Comparison of ENCODE assay signal across 13 cellular contexts in the genomic region with DNA sequence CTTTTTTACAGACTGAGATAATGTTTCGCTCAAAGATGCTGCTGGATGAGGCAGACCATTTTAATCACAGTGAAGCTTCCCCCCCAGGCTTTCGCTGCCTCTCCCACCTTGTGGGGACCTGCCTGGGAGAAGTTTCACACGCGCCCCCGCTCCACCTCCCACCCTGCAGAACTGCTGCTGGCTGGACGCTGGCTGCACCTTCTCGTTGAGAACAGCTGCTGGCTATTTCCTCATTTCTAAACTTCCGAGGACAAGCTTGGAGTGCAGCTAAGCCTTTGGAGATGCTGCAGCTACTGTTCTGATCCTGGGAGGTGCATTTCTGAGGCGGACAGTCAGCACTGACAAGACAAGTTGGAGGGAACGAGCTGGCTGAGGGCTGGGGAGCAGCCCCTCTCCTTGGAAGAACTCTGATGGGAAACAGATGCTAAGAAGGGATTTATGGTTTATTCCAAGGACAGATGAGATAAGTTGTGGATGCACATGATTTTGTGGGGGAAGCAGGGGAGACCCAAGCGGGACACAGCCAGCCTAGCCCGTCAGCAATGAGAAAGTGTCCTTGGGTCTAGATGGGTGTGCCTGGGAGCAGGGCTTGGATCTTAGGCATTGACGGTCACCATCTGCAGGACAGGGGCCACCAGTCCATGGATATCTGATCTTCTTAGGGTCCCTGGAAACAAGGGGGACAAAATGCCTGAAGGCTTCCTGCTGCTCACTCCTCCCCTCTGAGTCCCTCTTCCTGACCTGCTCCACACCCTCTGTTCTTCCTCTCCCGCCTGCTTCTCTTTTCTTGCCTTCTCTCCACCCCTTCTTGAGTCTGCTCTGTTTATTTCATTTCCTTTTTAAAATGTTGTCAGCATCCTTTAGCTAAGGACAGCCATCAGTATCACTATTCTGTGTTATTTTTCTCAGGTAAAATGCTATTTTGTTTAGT.
A peak's percentile ranks its signal among the peaks of the same experiment; 100 is the strongest.
DNase-seq lines count a peak whose midpoint lies in the region; TF ChIP-seq lines count a peak whose summit lies in the region.
"Had no signal": no experiment of that assay in that cellular context is flagged by ENCODE, and none has a peak within 500 bp of the region (broad histone marks: within the 10 kb centered on the region; RNA-seq: fewer than 3 reads in every experiment).

No MANE protein-coding gene starts in this region.

- H3K27me3 Mint-ChIP-seq in neural progenitor cell (ENCODE audit: insufficient read depth, low read depth) = peaks cover 5% of the 10 kb centered on the region

- no peaks in the 10 kb centered on the region for H3F3A ChIP-seq in neural progenitor cell (ENCODE audit: low read depth)

- H3K4me1 Mint-ChIP-seq in neural progenitor cell = peaks cover 26% of the 10 kb centered on the region

- H3K9me3 Mint-ChIP-seq in neural progenitor cell = peaks cover 3% of the 10 kb centered on the region

- H3K79me2 ChIP-seq in neural progenitor cell (ENCODE audit: low read depth) = no peaks in the 10 kb centered on the region

- DNase-seq in EH (ENCODE audit: low read depth) (peak; percentile 94), NOMO-1 treated with DMSO at 0.1 percent for 48 hours (lab: John Stamatoyannopoulos, UW; ENCODE audit: unreplicated experiment) (peak; percentile 45), esophagus muscularis mucosa (ENCODE audit: extremely low spot score) (no peak), neural progenitor cell (ENCODE audit: low spot score) (no peak), NCI-H2081 treated with DMSO at 0.1 percent for 48 hours (lab: John Stamatoyannopoulos, UW) (no peak), T-helper 2 cell (no peak), SKM-1 treated with dmso at 0.1 percent for 144 hours (lab: John Stamatoyannopoulos, UW; ENCODE audit: unreplicated experiment) (no peak), Peyer's patch (no peak)
- DNase-seq: activated CD4-positive, alpha-beta T cell treated with anti-CD3 and anti-CD28 coated beads, Interleukin-2, amount 50 U/mL, for 4 hours; DMS153; NCI-H1436 treated with DMSO at 0.1 percent for 48 hours; stimulated activated CD4-positive, alpha-beta T cell treated with anti-CD3 and anti-CD28 coated beads, Interleukin-4, amount 100 ng/mL, for 24 hours had no signal

- peak overlapping the region; percentile 85 for H3K27ac Mint-ChIP-seq in neural progenitor cell

- H3K4me2 ChIP-seq in neural progenitor cell = no peak overlapping the region

- H4K20me1 ChIP-seq in neural progenitor cell (ENCODE audit: low read depth) = no peaks in the 10 kb centered on the region

- H3K9ac ChIP-seq in neural progenitor cell = no peak overlapping the region

- H3K36me3 ChIP-seq in esophagus muscularis mucosa = no peaks in the 10 kb centered on the region
- no peaks in the 10 kb centered on the region for H3K36me3 ChIP-seq in neural progenitor cell
- no peaks in the 10 kb centered on the region for H3K36me3 ChIP-seq in Peyer's patch
- H3K36me3 ChIP-seq: adrenal gland had no signal

- H3K9me3 ChIP-seq in esophagus muscularis mucosa (no peaks in the 10 kb centered on the region), neural progenitor cell (ENCODE audit: low read depth) (no peaks in the 10 kb centered on the region), Peyer's patch (no peaks in the 10 kb centered on the region)
- H3K9me3 ChIP-seq: adrenal gland had no signal

- no peak overlapping the region for H2AFZ ChIP-seq in neural progenitor cell (replicated peaks)

- no peak for TF ChIP-seq EP300 in esophagus muscularis mucosa (IDR thresholded peaks at IDR 0.05)

- peak overlapping the region in 1 of 4 donors; percentile 26 for H3K27ac ChIP-seq in esophagus muscularis mucosa (replicated peaks in 1 of 4)
- no peak overlapping the region for H3K27ac ChIP-seq in neural progenitor cell
- no peak overlapping the region for H3K27ac ChIP-seq in Peyer's patch
- H3K27ac ChIP-seq: adrenal gland had no signal

- H3K4me3 ChIP-seq in esophagus muscularis mucosa (peak overlapping the region; percentile 0 to 34 (median 8)), neural progenitor cell (no peak overlapping the region), Peyer's patch (no peak overlapping the region)
- H3K4me3 ChIP-seq: adrenal gland had no signal

- H3K27me3 ChIP-seq in esophagus muscularis mucosa (no peaks in the 10 kb centered on the region), neural progenitor cell (no peaks in the 10 kb centered on the region), Peyer's patch (no peaks in the 10 kb centered on the region)
- H3K27me3 ChIP-seq: adrenal gland had no signal

- intact Hi-C loops in esophagus muscularis mucosa (cut with DNase I) = no loop called here

- H3K4me1 ChIP-seq in esophagus muscularis mucosa = peaks cover 7 to 23% (median 14%) of the 10 kb centered on the region in 4 donors
- H3K4me1 ChIP-seq in neural progenitor cell = peaks cover 6% of the 10 kb centered on the region
- peaks cover 0 to 5% (median 0%) of the 10 kb centered on the region in 4 donors for H3K4me1 ChIP-seq in Peyer's patch

- H3K4me3 Mint-ChIP-seq in neural progenitor cell = no peak overlapping the region

- no peaks in the 10 kb centered on the region for H3K36me3 Mint-ChIP-seq in neural progenitor cell

- TF ChIP-seq CTCF in esophagus muscularis mucosa (IDR thresholded peaks at IDR 0.05) (no peak), neural progenitor cell (IDR thresholded peaks at IDR 0.05) (no peak), Peyer's patch (IDR thresholded peaks at IDR 0.05) (no peak)

- WGBS in esophagus muscularis mucosa = 53% methylated on average over 7 of the region's 14 CpGs

- TF ChIP-seq POLR2A in esophagus muscularis mucosa (IDR thresholded peaks at IDR 0.05; ENCODE audit: low read depth) (no peak), Peyer's patch (IDR thresholded peaks at IDR 0.05) (no peak)

Comparison
In these comparisons a context has a peak if more than half of its experiments do, and no peak if none do; other contexts are left out.
1. DNase-seq: peak in EH (single experiment) and NOMO-1 treated with DMSO at 0.1 percent for 48 hours (single experiment); none in esophagus muscularis mucosa (single experiment), neural progenitor cell (single experiment), NCI-H2081 treated with DMSO at 0.1 percent for 48 hours (single experiment), T-helper 2 cell (0 of 5), SKM-1 treated with dmso at 0.1 percent for 144 hours (single experiment) and Peyer's patch (0 of 3).
2. H3K4me3 ChIP-seq: peak in esophagus muscularis mucosa (4 of 4); none in neural progenitor cell (single experiment) and Peyer's patch (0 of 4).